ENCODE assay signal across 10 cellular contexts in genomic region chr11:68950268-68950667, GRCh38. TPM values are rescaled to one million over a fixed set of nuclear protein-coding genes. Genes with fewer than 3 reads are reported as not detected.
DNase-seq lines count a peak whose midpoint lies in the region; TF ChIP-seq lines count a peak whose summit lies in the region.
"Had no signal": no experiment of that assay in that cellular context is flagged by ENCODE, and none has a peak within 500 bp of the region (broad histone marks: within the 10 kb centered on the region; RNA-seq: fewer than 3 reads in every experiment).

No MANE protein-coding gene starts in this region.

- TF ChIP-seq POLR2A in testis (IDR thresholded peaks at IDR 0.05): no peak

- H3K27ac ChIP-seq in testis: no peak overlapping the region

- H3K27me3 ChIP-seq in testis: no peaks in the 10 kb centered on the region

- 78 to 81% methylated on average over 5 of the region's 5 CpGs for WGBS in testis, 2 donors

- no peaks in the 10 kb centered on the region for H3K36me3 ChIP-seq in testis (ENCODE audit: low read depth, missing control alignments)

- in situ Hi-C loops in GM13976 (cut with MboI; ENCODE audit: low sequenced_read_pairs, unreplicated experiment) (no loop called here), SK-MEL-5 (cut with HindIII; ENCODE audit: low pct_unique_long_range_greater_than_20kb, low sequenced_read_pairs) (no loop called here)

- H3K9me3 ChIP-seq in testis: no peaks in the 10 kb centered on the region

- DNase-seq in AG09309 (ENCODE audit: low read depth) (no peak), GM13976 (ENCODE audit: low spot score) (peak; percentile 62), SK-MEL-5 (ENCODE audit: low read depth, low spot score) (peak; percentile 78), germinal center (ENCODE audit: low spot score) (peak; percentile 40), hypothalamus (lab: John Stamatoyannopoulos, UW) (no peak), testis (no peak)
- no peak for DNase-seq in stimulated activated CD4-positive, alpha-beta T cell treated with anti-CD3 and anti-CD28 coated beads, Interleukin-4, amount 100 ng/mL, for 4 hours
- no peak for DNase-seq in stimulated activated CD4-positive, alpha-beta T cell treated with anti-CD3 and anti-CD28 coated beads, Interleukin-2, amount 100 ng/mL, for 24 hours
- DNase-seq: activated CD4-positive, alpha-beta T cell treated with anti-CD3 and anti-CD28 coated beads, Interleukin-2, amount 50 U/mL, for 48 hours had no signal

- H3K4me1 ChIP-seq in testis: peaks cover 4% of the 10 kb centered on the region

- H3K4me3 ChIP-seq in AG09309 (ENCODE audit: control insufficient read depth, low read depth, low read length): no peak overlapping the region
- no peak overlapping the region for H3K4me3 ChIP-seq in testis

- TF ChIP-seq CTCF in AG09309 (IDR thresholded peaks at IDR 0.05; ENCODE audit: control insufficient read depth, insufficient read depth, low read depth, low read length, missing control alignments) (peak; percentile 41), GM13976 (IDR thresholded peaks at IDR 0.05; ENCODE audit: borderline replicate concordance, control extremely low read depth, extremely low read depth, insufficient read depth, missing control alignments) (no peak), testis (IDR thresholded peaks at IDR 0.05) (no peak)

- intact Hi-C loops in testis (cut with DNase I; ENCODE audit: low total_unique reads): no loop called here

RNA-seq across cellular contexts. Expression of gene MRGPRD, which starts 30.5 kb away (rescaled TPM):
- not detected in 2 replicates for total RNA-seq in SK-MEL-5 (2014; rRNA removed; shearing (Covaris generic))
- polyA plus RNA-seq in SK-MEL-5 (2015; cell fraction: cytosol; rRNA removed): not detected in 2 replicates
- polyA plus RNA-seq in SK-MEL-5 (2015; cell fraction: nucleus; rRNA removed): not detected in 2 replicates
- total RNA-seq in testis: not detected
- not detected for polyA plus RNA-seq in testis (ENCODE audit: insufficient read depth, low read depth, low replicate concordance)
- polyA plus RNA-seq: esophagus had no signal

RNA-seq across cellular contexts. Expression of gene IGHMBP2, which starts 46.6 kb away (rescaled TPM):
- total RNA-seq in SK-MEL-5 (2014; rRNA removed; shearing (Covaris generic)): 24.8 and 27.6 TPM in 2 replicates
- 46.4 and 53.1 TPM in 2 replicates for polyA plus RNA-seq in SK-MEL-5 (2015; cell fraction: cytosol; rRNA removed)
- polyA plus RNA-seq in SK-MEL-5 (2015; cell fraction: nucleus; rRNA removed): 131 and 141 TPM in 2 replicates
- 10 to 100 TPM; 42.6 to 47.1 TPM for total RNA-seq in testis
- 68.9 TPM for polyA plus RNA-seq in testis (ENCODE audit: insufficient read depth, low read depth, low replicate concordance)

RNA-seq across cellular contexts. Expression of gene MRPL21, which starts 46.6 kb away (rescaled TPM):
- total RNA-seq in SK-MEL-5 (2014; rRNA removed; shearing (Covaris generic)): 342 and 413 TPM in 2 replicates
- polyA plus RNA-seq in SK-MEL-5 (2015; cell fraction: cytosol; rRNA removed): 250 and 286 TPM in 2 replicates
- polyA plus RNA-seq in SK-MEL-5 (2015; cell fraction: nucleus; rRNA removed): 101 and 134 TPM in 2 replicates
- total RNA-seq in testis: 10 to 100 TPM; 43.2 to 45.0 TPM
- 96.2 TPM for polyA plus RNA-seq in testis (ENCODE audit: insufficient read depth, low read depth, low replicate concordance)

Comparison
In these comparisons a context has a peak if more than half of its experiments do, and no peak if none do; other contexts are left out.
1. DNase-seq: peak in GM13976 (single experiment), SK-MEL-5 (single experiment) and germinal center (single experiment); none in AG09309 (single experiment), stimulated activated CD4-positive, alpha-beta T cell treated with anti-CD3 and anti-CD28 coated beads, Interleukin-4, amount 100 ng/mL, for 4 hours (0 of 2), hypothalamus (0 of 51), stimulated activated CD4-positive, alpha-beta T cell treated with anti-CD3 and anti-CD28 coated beads, Interleukin-2, amount 100 ng/mL, for 24 hours (0 of 2) and testis (single experiment).